ENCODE assay signal across 8 cellular contexts in genomic region chr9:128203024-128203841, GRCh38. TPM values are rescaled to one million over a fixed set of nuclear protein-coding genes. Genes with fewer than 3 reads are reported as not detected.
A peak's percentile ranks its signal among the peaks of the same experiment; 100 is the strongest.
DNase-seq lines count a peak whose midpoint lies in the region; ATAC-seq and TF ChIP-seq lines count a peak whose summit lies in the region.

TSS of gene DNM1 (plus strand) at chr9:128203379. CDS start at chr9:128203471, 92 bp downstream.

- H3K4me3 ChIP-seq in ascending aorta (peak within 1 kb of the TSS; percentile 68 to 72), rectal smooth muscle tissue (ENCODE audit: low read length) (peak within 1 kb of the TSS; percentile 68), vagina (peak within 1 kb of the TSS; percentile 74 to 89)

- H3K9ac ChIP-seq in rectal smooth muscle tissue (ENCODE audit: low read length) = no peak within 1 kb of the TSS

- DNase-seq in DMS153 treated with DMSO at 0.1 percent for 48 hours (lab: John Stamatoyannopoulos, UW; ENCODE audit: unreplicated experiment) = peak; percentile 45
- peak; percentile 81 for DNase-seq in LoVo (ENCODE audit: low spot score)
- DNase-seq in T-helper 2 cell = peak; percentile 49 to 77 (median 64)
- no peak for DNase-seq in ascending aorta (ENCODE audit: low spot score in 2 of 2)
- DNase-seq in hepatic stellate cell (ENCODE audit: low spot score) = peak; percentile 96
- DNase-seq in vagina (ENCODE audit: extremely low spot score in 2 of 2) = no peak

- H3K9me3 ChIP-seq in ascending aorta = no peaks in the 10 kb centered on the region
- H3K9me3 ChIP-seq in vagina = no peaks in the 10 kb centered on the region

- TF ChIP-seq CTCF in ascending aorta (IDR thresholded peaks at IDR 0.05) = peak; percentile 44 to 98 (median 61)
- peak; percentile 47 to 83 (median 56) for TF ChIP-seq CTCF in vagina (IDR thresholded peaks at IDR 0.05)

- peak; percentile 73 for ATAC-seq in GM21737 (IDR thresholded peaks at IDR 0.05; ENCODE audit: unreplicated experiment)

- peaks cover 9 to 12% of the 10 kb centered on the region in 2 donors for H3K4me1 ChIP-seq in ascending aorta
- no peaks in the 10 kb centered on the region for H3K4me1 ChIP-seq in rectal smooth muscle tissue (ENCODE audit: control insufficient read depth, insufficient read depth, low read length)
- H3K4me1 ChIP-seq in vagina = peaks cover 24% of the 10 kb centered on the region

- H3K27ac ChIP-seq in ascending aorta (no peak within 1 kb of the TSS), rectal smooth muscle tissue (ENCODE audit: low read depth, low read length) (no peak within 1 kb of the TSS), vagina (peak within 1 kb of the TSS; percentile 88)

- intact Hi-C loops in ascending aorta (cut with DNase I) (loop anchor here (1.0 kb wide), 1 partner anchor 12 kb away; the partner anchor contains the start of gene CIZ1), vagina (cut with DNase I) (no loop called here)

- H3K27me3 ChIP-seq in ascending aorta (peaks cover 8% of the 10 kb centered on the region), rectal smooth muscle tissue (ENCODE audit: control insufficient read depth, insufficient read depth, low read length) (peaks cover 7% of the 10 kb centered on the region), vagina (no peaks in the 10 kb centered on the region)

- H3K36me3 ChIP-seq in ascending aorta (no peaks in the 10 kb centered on the region), rectal smooth muscle tissue (ENCODE audit: control insufficient read depth, insufficient read depth, low read length) (no peaks in the 10 kb centered on the region), vagina (no peaks in the 10 kb centered on the region)

- TF ChIP-seq POLR2A in vagina (IDR thresholded peaks at IDR 0.05) = peak in 1 of 2 donors; percentile 57

RNA-seq across cellular contexts. Expression of gene DNM1, which starts in this region (rescaled TPM):
- total RNA-seq in ascending aorta (31.9 TPM), vagina (33.4 TPM)

Comparison
In these comparisons a context has a peak if more than half of its experiments do, and no peak if none do; other contexts are left out.
1. DNase-seq: peak in DMS153 treated with DMSO at 0.1 percent for 48 hours (single experiment), LoVo (single experiment), T-helper 2 cell (5 of 5) and hepatic stellate cell (single experiment); none in ascending aorta (0 of 2) and vagina (0 of 2).
2. Peak in every context shown above with its lines, with median percentiles within 50 percentile points of each other: H3K4me3 ChIP-seq.